Comparison of ENCODE assay signal across 20 cellular contexts in genomic region chr11:71207996-71208774, GRCh38. TPM values are rescaled to one million over a fixed set of nuclear protein-coding genes. Genes with fewer than 3 reads are reported as not detected.
"Had no signal": no experiment of that assay in that cellular context is flagged by ENCODE, and none has a peak within 500 bp of the region (broad histone marks: within the 10 kb centered on the region; RNA-seq: fewer than 3 reads in every experiment).

No MANE protein-coding gene starts in this region.

- H3K27ac Mint-ChIP-seq: activated naive CD8-positive, alpha-beta T cell; brain; endodermal cell; naive thymus-derived CD4-positive, alpha-beta T cell; stimulated activated naive CD8-positive, alpha-beta T cell treated with anti-CD3 and anti-CD28 coated beads, Interleukin-15, Interleukin-2, amounts not matched to agents 100 ng/mL and 50 ng/mL, for 24 hours; T-helper 1 cell treated with Interleukin-12 subunit alpha and Interleukin-12 subunit beta and Interleukin-4 antibody, amounts not matched to agents 30 μg/mL and 1 μg/mL, for 36 hours had no signal

- H3K4me3 ChIP-seq: colonic mucosa, left lung, suprapubic skin had no signal

- H3K27me3 ChIP-seq: colonic mucosa, left lung had no signal

- H3K4me1 ChIP-seq: colonic mucosa, foreskin keratinocyte, parathyroid adenoma, suprapubic skin had no signal

- H3K9ac ChIP-seq: parathyroid adenoma had no signal

- H3K36me3 ChIP-seq: colonic mucosa, left lung, suprapubic skin had no signal

- H3K79me2 ChIP-seq: parathyroid adenoma had no signal

- H3K9me3 Mint-ChIP-seq: stimulated activated naive CD8-positive, alpha-beta T cell treated with anti-CD3 and anti-CD28 coated beads, Interleukin-15, Interleukin-2, amounts not matched to agents 100 ng/mL and 50 ng/mL, for 24 hours; T-helper 1 cell treated with Interleukin-12 subunit alpha and Interleukin-12 subunit beta and Interleukin-4 antibody, amounts not matched to agents 30 μg/mL and 1 μg/mL, for 36 hours had no signal

- DNase-seq: activated CD4-positive, alpha-beta T cell treated with anti-CD3 and anti-CD28 coated beads for 1 hour; activated CD8-positive, alpha-beta memory T cell treated with anti-CD3 and anti-CD28 coated beads for 24 hours; activated CD8-positive, alpha-beta memory T cell treated with anti-CD3 and anti-CD28 coated beads, Interleukin-2, amount 50 U/mL, for 48 hours; activated T-cell treated with anti-CD3 and anti-CD28 coated beads, Interleukin-2, amount 50 U/mL, for 48 hours; central memory CD4-positive, alpha-beta T cell; colonic mucosa; endodermal cell; foreskin keratinocyte; glutamatergic neuron; naive thymus-derived CD4-positive, alpha-beta T cell; stimulated activated CD4-positive, alpha-beta T cell treated with anti-CD3 and anti-CD28 coated beads, Interleukin-2, amount 100 ng/mL, for 48 hours; trophoblast cell had no signal

- H3K36me3 Mint-ChIP-seq: activated naive CD8-positive, alpha-beta T cell; brain; naive thymus-derived CD4-positive, alpha-beta T cell had no signal

- H3K4me3 Mint-ChIP-seq: activated naive CD8-positive, alpha-beta T cell; brain; endodermal cell; naive thymus-derived CD4-positive, alpha-beta T cell; stimulated activated naive CD8-positive, alpha-beta T cell treated with anti-CD3 and anti-CD28 coated beads, Interleukin-15, Interleukin-2, amounts not matched to agents 100 ng/mL and 50 ng/mL, for 24 hours; T-helper 1 cell treated with Interleukin-12 subunit alpha and Interleukin-12 subunit beta and Interleukin-4 antibody, amounts not matched to agents 30 μg/mL and 1 μg/mL, for 36 hours had no signal

- ATAC-seq: foreskin keratinocyte; left lung; naive thymus-derived CD4-positive, alpha-beta T cell had no signal

- H3K27me3 Mint-ChIP-seq: activated naive CD8-positive, alpha-beta T cell; stimulated activated naive CD8-positive, alpha-beta T cell treated with anti-CD3 and anti-CD28 coated beads, Interleukin-15, Interleukin-2, amounts not matched to agents 100 ng/mL and 50 ng/mL, for 24 hours had no signal

- H3K4me1 Mint-ChIP-seq: naive thymus-derived CD4-positive, alpha-beta T cell had no signal

- H3K9me3 ChIP-seq: colonic mucosa, left lung, suprapubic skin had no signal

- H2AFZ ChIP-seq: parathyroid adenoma had no signal

- H3K27ac ChIP-seq: colonic mucosa, epithelial cell of prostate, foreskin keratinocyte, left lung, parathyroid adenoma, suprapubic skin had no signal

RNA-seq across cellular contexts. Expression of gene SHANK2, which starts 44.2 kb away (rescaled TPM):
- polyA plus RNA-seq: naive thymus-derived CD4-positive, alpha-beta T cell had no signal
